Comparison of ENCODE assay signal across 18 cellular contexts in the genomic region with DNA sequence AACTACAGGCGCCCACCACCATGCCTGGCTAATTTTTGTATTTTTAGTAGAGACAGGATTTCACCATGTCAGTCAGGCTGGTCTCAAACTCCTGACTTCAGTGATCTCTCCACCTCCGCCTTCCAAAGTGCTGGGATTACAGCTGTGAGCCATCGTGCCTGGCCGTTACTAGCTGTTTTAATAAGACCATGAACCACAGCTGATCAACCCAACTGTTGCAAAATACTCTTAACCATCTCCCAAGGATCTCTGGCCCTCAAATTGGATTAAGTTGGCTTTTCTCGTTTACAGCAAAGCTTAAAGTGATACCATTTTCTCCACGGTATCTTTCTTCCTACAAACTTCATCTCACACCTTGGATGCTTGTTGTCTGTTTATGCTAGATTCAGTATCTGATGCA. TPM values are rescaled to one million over a fixed set of nuclear protein-coding genes. Genes with fewer than 3 reads are reported as not detected.
"Had no signal": no experiment of that assay in that cellular context is flagged by ENCODE, and none has a peak within 500 bp of the region (broad histone marks: within the 10 kb centered on the region; RNA-seq: fewer than 3 reads in every experiment).

No MANE protein-coding gene starts in this region.

- H3K36me3 Mint-ChIP-seq: natural killer cell treated with Interleukin-12 subunit alpha and Interleukin-12 subunit beta and Interleukin-15 and Interleukin-18, amount 100 ng/mL, for 72 hours; T-cell had no signal

- H3K4me3 Mint-ChIP-seq: activated naive CD4-positive, alpha-beta T cell treated with anti-CD3 and anti-CD28 coated beads for 36 hours; activated T-cell treated with anti-CD3 and anti-CD28 coated beads, Interleukin-2, amount 50 U/mL, for 4 hours; central memory CD8-positive, alpha-beta T cell; natural killer cell treated with Interleukin-12 subunit alpha and Interleukin-12 subunit beta and Interleukin-15 and Interleukin-18, amount 100 ng/mL, for 72 hours; T-cell had no signal

- ATAC-seq: activated T-cell treated with anti-CD3 and anti-CD28 coated beads, Interleukin-2, amount 50 U/mL, for 4 hours; esophagus mucosa; left colon; natural killer cell treated with Interleukin-12 subunit alpha and Interleukin-12 subunit beta and Interleukin-15 and Interleukin-18, amount 100 ng/mL, for 72 hours; SK-N-SH treated with all-trans-retinoic acid at 6 μM for 48 hours; stimulated activated naive CD8-positive, alpha-beta T cell treated with anti-CD3 and anti-CD28 coated beads, Interleukin-15, Interleukin-2, amounts not matched to agents 100 U/mL and 50 U/mL, for 24 hours; T-cell had no signal

- DNase-seq: activated CD4-positive, alpha-beta T cell treated with anti-CD3 and anti-CD28 coated beads, Interleukin-2, amount 50 U/mL, for 1 hour; activated CD4-positive, CD25-positive, alpha-beta regulatory T cell; activated CD8-positive, alpha-beta memory T cell treated with anti-CD3 and anti-CD28 coated beads, Interleukin-2, amount 50 U/mL, for 4 hours; activated naive CD4-positive, alpha-beta T cell treated with anti-CD3 and anti-CD28 coated beads for 36 hours; activated T-cell treated with anti-CD3 and anti-CD28 coated beads, Interleukin-2, amount 50 U/mL, for 4 hours; hippocampal formation; islet precursor cell; left colon; stimulated activated CD4-positive, alpha-beta T cell treated with anti-CD3 and anti-CD28 coated beads, Interleukin-12 subunit alpha, Interleukin-12 subunit beta, amount 100 ng/mL, for 4 hours; stimulated activated CD4-positive, alpha-beta T cell treated with anti-CD3 and anti-CD28 coated beads, Interleukin-1b, Interleukin-23, amount 100 ng/mL, for 48 hours; stimulated activated CD8-positive, alpha-beta memory T cell treated with anti-CD3 and anti-CD28 coated beads, Interleukin-4, amount 100 ng/mL, for 48 hours; stimulated activated naive CD8-positive, alpha-beta T cell treated with anti-CD3 and anti-CD28 coated beads, Interleukin-15, Interleukin-2, amounts not matched to agents 100 U/mL and 50 U/mL, for 24 hours; substantia nigra; T-cell had no signal

- H3K27ac Mint-ChIP-seq: activated naive CD4-positive, alpha-beta T cell treated with anti-CD3 and anti-CD28 coated beads for 36 hours; natural killer cell treated with Interleukin-12 subunit alpha and Interleukin-12 subunit beta and Interleukin-15 and Interleukin-18, amount 100 ng/mL, for 72 hours; T-cell had no signal

- H3K9me3 Mint-ChIP-seq: activated naive CD4-positive, alpha-beta T cell treated with anti-CD3 and anti-CD28 coated beads for 36 hours; activated T-cell treated with anti-CD3 and anti-CD28 coated beads, Interleukin-2, amount 50 U/mL, for 4 hours; central memory CD8-positive, alpha-beta T cell; natural killer cell treated with Interleukin-12 subunit alpha and Interleukin-12 subunit beta and Interleukin-15 and Interleukin-18, amount 100 ng/mL, for 72 hours; T-cell had no signal

- H3K27me3 Mint-ChIP-seq: central memory CD8-positive, alpha-beta T cell; natural killer cell treated with Interleukin-12 subunit alpha and Interleukin-12 subunit beta and Interleukin-15 and Interleukin-18, amount 100 ng/mL, for 72 hours; T-cell had no signal

RNA-seq across cellular contexts. Expression of a gene that starts 53.7 kb away (rescaled TPM):
- total RNA-seq: activated naive CD4-positive, alpha-beta T cell treated with anti-CD3 and anti-CD28 coated beads for 36 hours; natural killer cell treated with Interleukin-12 subunit alpha and Interleukin-12 subunit beta and Interleukin-15 and Interleukin-18, amount 100 ng/mL, for 72 hours had no signal
